8 cellular contexts compared by ENCODE assay signal in genomic region chr12:95548539-95549391, GRCh38. TPM values are rescaled to one million over a fixed set of nuclear protein-coding genes. Genes with fewer than 3 reads are reported as not detected.
DNase-seq lines count a peak whose midpoint lies in the region; ATAC-seq and TF ChIP-seq lines count a peak whose summit lies in the region.

No MANE protein-coding gene starts in this region.

- peaks cover 5% of the 10 kb centered on the region for H3K27me3 Mint-ChIP-seq in endothelial cell (ENCODE audit: unreplicated experiment)

- H3K4me1 ChIP-seq in MM.1S (ENCODE audit: low read length) (no peaks in the 10 kb centered on the region), mucosa of rectum (ENCODE audit: control insufficient read depth in 2 of 2, insufficient read depth in 2 of 2, low read length in 2 of 2) (peaks cover 0 to 9% of the 10 kb centered on the region in 2 donors)

- peak overlapping the region; percentile 92 for H3K27ac Mint-ChIP-seq in endothelial cell (ENCODE audit: unreplicated experiment)

- H3K27ac ChIP-seq in MM.1S (ENCODE audit: low read length) (no peak overlapping the region), mucosa of rectum (ENCODE audit: low read depth in 2 of 2, low read length in 2 of 2) (peak overlapping the region in 1 of 2 donors; percentile 10)

- no peaks in the 10 kb centered on the region for H3K36me3 ChIP-seq in MM.1S (replicated peaks; ENCODE audit: insufficient read depth, low read length)
- H3K36me3 ChIP-seq in mucosa of rectum (ENCODE audit: control insufficient read depth in 2 of 2, insufficient read depth in 2 of 2, low read length in 2 of 2) = no peaks in the 10 kb centered on the region

- H3K27me3 ChIP-seq in MM.1S (replicated peaks; ENCODE audit: insufficient read depth, low read length) = 0 out of 2 replicates have a peak, but pooled peaks cover 3% of the 10 kb centered on the region
- H3K27me3 ChIP-seq in mucosa of rectum (ENCODE audit: control insufficient read depth in 2 of 2, insufficient read depth in 2 of 2, low read length in 2 of 2) = peaks cover 2 to 20% of the 10 kb centered on the region in 2 donors

- H3K9me3 Mint-ChIP-seq in endothelial cell (ENCODE audit: unreplicated experiment) = no peaks in the 10 kb centered on the region

- H3K4me3 Mint-ChIP-seq in endothelial cell (ENCODE audit: unreplicated experiment) = peak overlapping the region; percentile 92

- H3K4me2 ChIP-seq in MM.1S (ENCODE audit: low read depth, low read length) = peak overlapping the region; percentile 35; the same call in 1 of the 2 replicates

- H3F3A ChIP-seq in MM.1S (ENCODE audit: insufficient read depth, low read length) = no peaks in the 10 kb centered on the region

- TF ChIP-seq CTCF in MM.1S (IDR thresholded peaks at IDR 0.05; ENCODE audit: low read length) (no peak), endothelial cell (IDR thresholded peaks at IDR 0.05; ENCODE audit: unreplicated experiment) (no peak)

- no peak overlapping the region for H2AFZ ChIP-seq in MM.1S (ENCODE audit: low read length)

- no peaks in the 10 kb centered on the region for H3K9me3 ChIP-seq in MM.1S (replicated peaks; ENCODE audit: insufficient read depth, low read length)
- H3K9me3 ChIP-seq in mucosa of rectum (ENCODE audit: control insufficient read depth in 2 of 2, low read length in 2 of 2) = no peaks in the 10 kb centered on the region

- H3K4me3 ChIP-seq in MM.1S (ENCODE audit: low read length) (peak overlapping the region; percentile 36; the same call in 1 of the 2 replicates), mucosa of rectum (ENCODE audit: low read length in 2 of 2) (peak overlapping the region; percentile 58 to 67)

- H3K4me1 Mint-ChIP-seq in endothelial cell (ENCODE audit: unreplicated experiment) = peaks cover 33% of the 10 kb centered on the region

- no peaks in the 10 kb centered on the region for H4K20me1 ChIP-seq in MM.1S (ENCODE audit: insufficient read depth, low read length)

- DNase-seq in CD1c-positive myeloid dendritic cell (ENCODE audit: extremely low spot score) = peak; percentile 45
- no peak for DNase-seq in MM.1S
- peak; percentile 19 to 40 (median 29) for DNase-seq in activated CD8-positive, alpha-beta memory T cell treated with anti-CD3 and anti-CD28 coated beads for 48 hours (ENCODE audit: low read depth in 2 of 3, low spot score in 2 of 3)
- DNase-seq in endothelial cell (ENCODE audit: low spot score) = peak; percentile 76
- DNase-seq in stimulated activated CD8-positive, alpha-beta memory T cell treated with anti-CD3 and anti-CD28 coated beads, Interleukin-2, amount 100 ng/mL, for 48 hours (ENCODE audit: low read depth in 2 of 2) = peak; percentile 42 to 45
- DNase-seq in NCI-H187 treated with DMSO at 0.1 percent for 48 hours (lab: John Stamatoyannopoulos, UW) = no peak

- no peaks in the 10 kb centered on the region for H3K9me2 ChIP-seq in MM.1S (replicated peaks; ENCODE audit: insufficient read depth, low read length)

- H3K9ac ChIP-seq in MM.1S (ENCODE audit: low read length) = no peak overlapping the region
- H3K9ac ChIP-seq in mucosa of rectum (ENCODE audit: low read depth in 1 of 2, low read length in 2 of 2) = peak overlapping the region in 1 of 2 donors; percentile 57

- no peak for ATAC-seq in GM21786 (IDR thresholded peaks at IDR 0.05; ENCODE audit: unreplicated experiment)

- peaks cover 4% of the 10 kb centered on the region for H3K36me3 Mint-ChIP-seq in endothelial cell (ENCODE audit: low read depth, unreplicated experiment)

- no peaks in the 10 kb centered on the region for H3K79me2 ChIP-seq in MM.1S (ENCODE audit: low read length)

RNA-seq across cellular contexts. Expression of gene USP44, which starts 2.5 kb away (rescaled TPM):
- 10.4 TPM for total RNA-seq in endothelial cell (ENCODE audit: unreplicated experiment)

Comparison
In these comparisons a context has a peak if more than half of its experiments do, and no peak if none do; other contexts are left out.
1. DNase-seq: peak in CD1c-positive myeloid dendritic cell (single experiment), activated CD8-positive, alpha-beta memory T cell treated with anti-CD3 and anti-CD28 coated beads for 48 hours (3 of 3), endothelial cell (single experiment) and stimulated activated CD8-positive, alpha-beta memory T cell treated with anti-CD3 and anti-CD28 coated beads, Interleukin-2, amount 100 ng/mL, for 48 hours (2 of 2); none in MM.1S (single experiment) and NCI-H187 treated with DMSO at 0.1 percent for 48 hours (single experiment).